30 cellular contexts compared by ENCODE assay signal in genomic region chr9:134701581-134702259, GRCh38.
"Had no signal": no experiment of that assay in that cellular context is flagged by ENCODE, and none has a peak within 500 bp of the region (broad histone marks: within the 10 kb centered on the region; RNA-seq: fewer than 3 reads in every experiment).

No MANE protein-coding gene starts in this region.

- H3K36me3 Mint-ChIP-seq: activated CD4-positive, alpha-beta memory T cell treated with anti-CD3 and anti-CD28 coated beads for 36 hours; activated naive CD4-positive, alpha-beta T cell treated with anti-CD3 and anti-CD28 coated beads, Interleukin-2, amount 50 U/mL, for 72 hours had no signal

- DNase-seq: activated CD4-positive, alpha-beta memory T cell treated with anti-CD3 and anti-CD28 coated beads for 36 hours; activated CD4-positive, alpha-beta T cell treated with anti-CD3 and anti-CD28 coated beads for 4 hours; activated CD4-positive, alpha-beta T cell treated with anti-CD3 and anti-CD28 coated beads, Interleukin-2, amount 50 U/mL, for 1 hour; activated CD8-positive, alpha-beta memory T cell treated with anti-CD3 and anti-CD28 coated beads, Interleukin-2, amount 50 U/mL, for 4 hours; activated gamma-delta T cell treated with Interleukin-2 at 50 U/mL for 16 hours; activated naive CD4-positive, alpha-beta T cell treated with anti-CD3 and anti-CD28 coated beads for 36 hours; activated T-cell treated with anti-CD3 and anti-CD28 coated beads for 4 hours; activated T-cell treated with anti-CD3 and anti-CD28 coated beads, Interleukin-2, amount 50 U/mL, for 4 hours; aorta; NCI-H1048; NCI-H1105 treated with DMSO at 0.1 percent for 48 hours; NCI-H1436; NCI-H1694; NCI-H1930; NCI-H2081 treated with DMSO at 0.1 percent for 48 hours; NCI-H345; NCI-H524 treated with DMSO at 0.1 percent for 48 hours; PC-3; Peyer's patch; RPMI8226; SHP77 treated with DMSO at 0.1 percent for 48 hours; SK-N-SH had no signal

- ATAC-seq: activated naive CD4-positive, alpha-beta T cell treated with anti-CD3 and anti-CD28 coated beads, Interleukin-2, amount 50 U/mL, for 72 hours; activated T-cell treated with anti-CD3 and anti-CD28 coated beads, Interleukin-2, amount 50 U/mL, for 4 hours; K562; PC-3 had no signal

- H3K9me2 ChIP-seq: SK-N-SH had no signal

- H3K27ac ChIP-seq: cardiac muscle cell, Peyer's patch, SJSA1 had no signal

- H3K27me3 ChIP-seq: cardiac muscle cell, Peyer's patch, SJSA1 had no signal

- H3K4me3 Mint-ChIP-seq: activated CD4-positive, alpha-beta memory T cell treated with anti-CD3 and anti-CD28 coated beads for 36 hours; activated naive CD4-positive, alpha-beta T cell treated with anti-CD3 and anti-CD28 coated beads for 36 hours; activated T-cell treated with anti-CD3 and anti-CD28 coated beads, Interleukin-2, amount 50 U/mL, for 4 hours; activated T-helper 1 cell treated with anti-CD3 and anti-CD28 coated beads, Interleukin-12 subunit alpha, Interleukin-12 subunit beta, Interleukin-2, Interleukin-4 antibody, amounts not matched to agents 30 ng/mL and 10 ng/mL and 1 ng/mL, durations not matched to agents 14 hours and 24 hours and 36 hours; T-helper 1 cell treated with Interleukin-12 subunit alpha and Interleukin-12 subunit beta and Interleukin-4 antibody, amounts not matched to agents 30 μg/mL and 1 μg/mL, for 36 hours; T-helper 2 cell treated with Interferon-gamma antibody and Interleukin-4, amounts not matched to agents 5 μg/mL and 100 μg/mL, for 36 hours had no signal

- H3K9me3 ChIP-seq: Peyer's patch, SJSA1, SK-N-SH had no signal

- H3K9me3 Mint-ChIP-seq: activated CD4-positive, alpha-beta memory T cell treated with anti-CD3 and anti-CD28 coated beads for 36 hours; activated naive CD4-positive, alpha-beta T cell treated with anti-CD3 and anti-CD28 coated beads for 36 hours; activated naive CD4-positive, alpha-beta T cell treated with anti-CD3 and anti-CD28 coated beads, Interleukin-2, amount 50 U/mL, for 72 hours; activated T-cell treated with anti-CD3 and anti-CD28 coated beads, Interleukin-2, amount 50 U/mL, for 4 hours; activated T-helper 1 cell treated with anti-CD3 and anti-CD28 coated beads, Interleukin-12 subunit alpha, Interleukin-12 subunit beta, Interleukin-2, Interleukin-4 antibody, amounts not matched to agents 30 ng/mL and 10 ng/mL and 1 ng/mL, durations not matched to agents 14 hours and 24 hours and 36 hours; T-helper 1 cell treated with Interleukin-12 subunit alpha and Interleukin-12 subunit beta and Interleukin-4 antibody, amounts not matched to agents 30 μg/mL and 1 μg/mL, for 36 hours; T-helper 2 cell treated with Interferon-gamma antibody and Interleukin-4, amounts not matched to agents 5 μg/mL and 100 μg/mL, for 36 hours had no signal

- FAIRE-seq: K562, TTC549 had no signal

- H3K9ac ChIP-seq: SK-N-SH had no signal

- H3K4me2 ChIP-seq: SK-N-SH had no signal

- H3K4me3 ChIP-seq: cardiac muscle cell, K562, Peyer's patch, SJSA1 had no signal

- H3K27ac Mint-ChIP-seq: activated CD4-positive, alpha-beta memory T cell treated with anti-CD3 and anti-CD28 coated beads for 36 hours; activated naive CD4-positive, alpha-beta T cell treated with anti-CD3 and anti-CD28 coated beads for 36 hours; activated naive CD4-positive, alpha-beta T cell treated with anti-CD3 and anti-CD28 coated beads, Interleukin-2, amount 50 U/mL, for 72 hours; activated T-helper 1 cell treated with anti-CD3 and anti-CD28 coated beads, Interleukin-12 subunit alpha, Interleukin-12 subunit beta, Interleukin-2, Interleukin-4 antibody, amounts not matched to agents 30 ng/mL and 10 ng/mL and 1 ng/mL, durations not matched to agents 14 hours and 24 hours and 36 hours; T-helper 1 cell treated with Interleukin-12 subunit alpha and Interleukin-12 subunit beta and Interleukin-4 antibody, amounts not matched to agents 30 μg/mL and 1 μg/mL, for 36 hours; T-helper 2 cell treated with Interferon-gamma antibody and Interleukin-4, amounts not matched to agents 5 μg/mL and 100 μg/mL, for 36 hours had no signal

- H3K36me3 ChIP-seq: cardiac muscle cell had no signal
